In the genomic region with DNA sequence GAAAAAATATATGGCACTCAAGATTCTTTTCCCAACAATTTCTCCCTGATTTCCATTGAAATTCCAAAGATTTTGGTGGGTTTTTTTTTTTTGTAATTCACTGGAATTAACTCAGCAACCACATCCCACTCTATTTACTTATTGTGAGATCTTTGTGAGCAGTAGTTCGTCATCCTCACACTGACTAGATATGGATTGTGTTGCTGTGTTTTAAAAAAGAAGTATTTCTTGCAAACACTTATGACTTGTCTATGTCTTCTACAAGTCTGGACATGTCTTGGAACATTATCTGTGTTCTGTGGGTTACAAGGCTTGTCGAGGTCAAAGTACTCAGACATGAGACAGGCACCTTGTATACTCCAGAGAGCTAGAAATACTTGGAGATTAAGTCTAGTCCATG, we compare ENCODE assay signal across 14 cellular contexts. TPM values are rescaled to one million over a fixed set of nuclear protein-coding genes. Genes with fewer than 3 reads are reported as not detected.
DNase-seq lines count a peak whose midpoint lies in the region; ATAC-seq, FAIRE-seq and TF ChIP-seq lines count a peak whose summit lies in the region.
"Had no signal": no experiment of that assay in that cellular context is flagged by ENCODE, and none has a peak within 500 bp of the region (broad histone marks: within the 10 kb centered on the region; RNA-seq: fewer than 3 reads in every experiment).

No MANE protein-coding gene starts in this region.

- H3K9ac ChIP-seq in HepG2 (ENCODE audit: insufficient read depth, low read depth, low read length) (no peak overlapping the region), Loucy (ENCODE audit: low read depth, low read length, poor library complexity, severe bottlenecking) (peak overlapping the region; percentile 99)

- TF ChIP-seq EP300 in HepG2 (IDR thresholded peaks at IDR 0.05; ENCODE audit: low read depth in 2 of 2, low read length in 2 of 2) (0 out of 4 replicates have a peak, but pooled peaks of 1 of the 2 experiments have one; percentile 13), HepG2 (CRISPR knock-in tag; IDR thresholded peaks at IDR 0.05; ENCODE audit: borderline replicate concordance) (no peak), stomach (IDR thresholded peaks at IDR 0.05) (no peak)

- BruUV-seq in HepG2 (replicated peaks; lab: Mats Ljungman, UMichigan): no TSS peak

- POLR2A ChIA-PET in HepG2 (lab: Yijun Ruan, JAX): no interaction called here

- H3K9me2 ChIP-seq in Loucy (replicated peaks; ENCODE audit: low read depth, low read length): no peaks in the 10 kb centered on the region

- H3K36me3 ChIP-seq in HepG2 (replicated peaks in 1 of 2; ENCODE audit: control insufficient read depth in 1 of 2, insufficient read depth in 2 of 2, low read length in 2 of 2) (no peaks in the 10 kb centered on the region), right lobe of liver (no peaks in the 10 kb centered on the region), Loucy (ENCODE audit: insufficient read depth, low read length) (no peaks in the 10 kb centered on the region), stomach (no peaks in the 10 kb centered on the region)
- H3K36me3 ChIP-seq: spleen, upper lobe of left lung had no signal

- FAIRE-seq in HepG2 (lab: Jason Lieb, UNC): no peak
- FAIRE-seq: HTR-8/SVneo had no signal

- H3K4me3 ChIP-seq in HepG2 (replicated peaks in 1 of 3; ENCODE audit: insufficient read depth in 1 of 3, low read depth in 2 of 3, low read length in 3 of 3) (no peak overlapping the region), right lobe of liver (no peak overlapping the region), Loucy (ENCODE audit: low read length, poor library complexity, severe bottlenecking) (no peak overlapping the region), stomach (no peak overlapping the region)
- H3K4me3 ChIP-seq: spleen, upper lobe of left lung had no signal

- in situ Hi-C loops in HepG2 (cut with HindIII; ENCODE audit: extremely low pct_ligation_motif_present, low pct_unique_long_range_greater_than_20kb): no loop called here

- no peaks in the 10 kb centered on the region for H3K79me2 ChIP-seq in HepG2 (ENCODE audit: insufficient read depth, low read length)
- peaks cover 23% of the 10 kb centered on the region for H3K79me2 ChIP-seq in Loucy (ENCODE audit: insufficient read depth, low read length)

- H2AFZ ChIP-seq in HepG2 (ENCODE audit: low read length): no peak overlapping the region
- no peak overlapping the region for H2AFZ ChIP-seq in Loucy (ENCODE audit: low read length)

- TF ChIP-seq CTCF in HepG2 (CRISPR knock-in tag; IDR thresholded peaks at IDR 0.05): no peak
- no peak for TF ChIP-seq CTCF in right lobe of liver (IDR thresholded peaks at IDR 0.05)
- no peak for TF ChIP-seq CTCF in Loucy (conservative IDR thresholded peaks at IDR 0.05; ENCODE audit: low read length)
- TF ChIP-seq CTCF in stomach (IDR thresholded peaks at IDR 0.05): no peak

- no peak for DNase-seq in HepG2 (ENCODE audit: low spot score)
- DNase-seq in right lobe of liver: no peak
- DNase-seq in erythroblast (lab: John Stamatoyannopoulos, UW): peak; percentile 8 to 57
- no peak for DNase-seq in stomach
- no peak for DNase-seq in DMS 273 (lab: John Stamatoyannopoulos, UW; ENCODE audit: unreplicated experiment)
- no peak for DNase-seq in AG08395 (ENCODE audit: low spot score)
- no peak for DNase-seq in NCI-H1694 (lab: John Stamatoyannopoulos, UW)
- DNase-seq: activated CD4-positive, alpha-beta T cell treated with anti-CD3 and anti-CD28 coated beads, Interleukin-2, amount 50 U/mL, for 1 hour; NCI-H1930; nephron progenitor cell; spleen; upper lobe of left lung had no signal

- intact Hi-C loops in HepG2 (cut with micrococcal nuclease; ENCODE audit: unreplicated experiment): loop anchor here (10.0 kb wide), 1 partner anchor 375 kb away; no protein-coding TSS in a partner anchor
- intact Hi-C loops in right lobe of liver (cut with DNase I): no loop called here
- intact Hi-C loops in stomach (cut with DNase I; ENCODE audit: low total_unique reads): no loop called here

- H3K27me3 ChIP-seq in HepG2 (ENCODE audit: control insufficient read depth in 1 of 2, insufficient read depth in 2 of 2, low read length in 2 of 2): no peaks in the 10 kb centered on the region
- H3K27me3 ChIP-seq in right lobe of liver: no peaks in the 10 kb centered on the region
- no peaks in the 10 kb centered on the region for H3K27me3 ChIP-seq in Loucy (ENCODE audit: insufficient read depth, low read length, poor library complexity, severe bottlenecking)
- H3K27me3 ChIP-seq in stomach: no peaks in the 10 kb centered on the region
- H3K27me3 ChIP-seq: spleen, upper lobe of left lung had no signal

- no peaks in the 10 kb centered on the region for H3F3A ChIP-seq in Loucy (ENCODE audit: low read depth)

- H3K4me1 ChIP-seq in HepG2 (ENCODE audit: insufficient read depth, low read length) (peaks cover 67% of the 10 kb centered on the region), right lobe of liver (no peaks in the 10 kb centered on the region), Loucy (ENCODE audit: insufficient read depth, low read length, poor library complexity, severe bottlenecking) (peaks cover 94% of the 10 kb centered on the region), stomach (peaks cover 0 to 13% (median 0%) of the 10 kb centered on the region in 4 donors)
- H3K4me1 ChIP-seq: upper lobe of left lung had no signal

- no peaks in the 10 kb centered on the region for H4K20me1 ChIP-seq in HepG2 (ENCODE audit: insufficient read depth, low read length)
- H4K20me1 ChIP-seq in Loucy (ENCODE audit: insufficient read depth, low read length, poor library complexity, severe bottlenecking): no peaks in the 10 kb centered on the region

- ATAC-seq in HepG2 (no peak), right lobe of liver (no peak)

- H3K4me2 ChIP-seq in HepG2 (ENCODE audit: low read depth, low read length) (no peak overlapping the region), Loucy (ENCODE audit: low read depth, low read length, poor library complexity, severe bottlenecking) (peak overlapping the region; percentile 5)

- TF ChIP-seq POLR2A in HepG2 (IDR thresholded peaks at IDR 0.05; ENCODE audit: insufficient read depth in 1 of 2, low read depth in 2 of 2, low read length in 2 of 2): no peak
- TF ChIP-seq POLR2A in right lobe of liver (IDR thresholded peaks at IDR 0.05): no peak
- TF ChIP-seq POLR2A in erythroblast (IDR thresholded peaks at IDR 0.05; ENCODE audit: low read length): no peak
- no peak for TF ChIP-seq POLR2A in stomach (IDR thresholded peaks at IDR 0.05)

- no peak for TF ChIP-seq RAD21 in HepG2 (CRISPR knock-in tag; IDR thresholded peaks at IDR 0.05)

- no peaks in the 10 kb centered on the region for H3K9me3 ChIP-seq in HepG2 (ENCODE audit: low read length)
- H3K9me3 ChIP-seq in right lobe of liver: no peaks in the 10 kb centered on the region
- no peaks in the 10 kb centered on the region for H3K9me3 ChIP-seq in Loucy (ENCODE audit: insufficient read depth, low read depth, low read length)
- no peaks in the 10 kb centered on the region for H3K9me3 ChIP-seq in stomach
- H3K9me3 ChIP-seq: spleen, upper lobe of left lung had no signal

- 48% methylated on average over 2 of the region's 2 CpGs for WGBS in HepG2 (ENCODE audit: low lambda C conversion rate)
- WGBS in right lobe of liver (ENCODE audit: insufficient coverage, low coverage, low lambda C conversion rate, missing lambda C conversion rate): 54% methylated on average over 2 of the region's 2 CpGs
- 61 to 73% (median 66%) methylated on average over 2 of the region's 2 CpGs for WGBS in stomach, 5 donors

- CTCF ChIA-PET in HepG2 (lab: Yijun Ruan, JAX; ENCODE audit: low intra/inter-chr PET ratio, low total read pairs): no interaction called here

- H3K27ac ChIP-seq in HepG2 (ENCODE audit: extremely low read length, insufficient read depth, low read length) (no peak overlapping the region), right lobe of liver (no peak overlapping the region), stomach (no peak overlapping the region)
- H3K27ac ChIP-seq: spleen, upper lobe of left lung had no signal

TF ChIP-seq in HepG2, 621 proteins besides CTCF, POLR2A, EP300 and RAD21 (continues in another document):
- TF ChIP-seq TP53 (CRISPR knock-in tag; conservative IDR thresholded peaks at IDR 0.05): peak; percentile 98

RNA-seq across cellular contexts. Expression of gene TENT5A, which starts 7.3 kb away (rescaled TPM):
- total RNA-seq in HepG2 (2016; rRNA removed; fragmentation: Illumina TruSeq; extraction: Trizol): 13.8 and 15.4 TPM in 2 replicates
- total RNA-seq in HepG2 (2016; cell fraction: cytosol; rRNA removed; fragmentation: Illumina TruSeq; extraction: Trizol; ENCODE audit: low read depth): 1.3 TPM in 2 replicates
- 13.2 and 14.6 TPM in 2 replicates for total RNA-seq in HepG2 (2016; cell fraction: insoluble cytoplasmic fraction; rRNA removed; fragmentation: Illumina TruSeq; extraction: Trizol)
- 5.1 and 5.9 TPM in 2 replicates for total RNA-seq in HepG2 (2016; cell fraction: membrane; rRNA removed; fragmentation: Illumina TruSeq; extraction: Trizol)
- 22.7 and 22.9 TPM in 2 replicates for total RNA-seq in HepG2 (2016; cell fraction: nucleus; rRNA removed; fragmentation: Illumina TruSeq; extraction: Trizol)
- polyA plus RNA-seq in HepG2 (2011; rRNA removed): 4.9 and 8.0 TPM in 2 replicates
- 2.8 and 3.0 TPM in 2 replicates for polyA plus RNA-seq in HepG2 (2011; cell fraction: cytosol; rRNA removed)
- 14.0 and 14.5 TPM in 2 replicates for polyA plus RNA-seq in HepG2 (2011; cell fraction: nucleus; rRNA removed)
- 4.4 and 5.7 TPM in 2 replicates for polyA plus RNA-seq in HepG2 (2012)
- 0.22 and 0.33 TPM in 2 replicates for polyA plus RNA-seq in HepG2 (2016; cell fraction: cytosol; fragmentation: Illumina TruSeq; extraction: Trizol; ENCODE audit: low read depth)
- polyA plus RNA-seq in HepG2 (2016; cell fraction: insoluble cytoplasmic fraction; fragmentation: Illumina TruSeq; extraction: Trizol; ENCODE audit: low read depth): 7.7 and 8.0 TPM in 2 replicates
- polyA plus RNA-seq in HepG2 (2016; cell fraction: membrane; fragmentation: Illumina TruSeq; extraction: Trizol; ENCODE audit: low read depth): 1.5 and 1.6 TPM in 2 replicates
- 32.2 and 34.0 TPM in 2 replicates for polyA plus RNA-seq in HepG2 (2016; cell fraction: nucleus; fragmentation: Illumina TruSeq; extraction: Trizol; ENCODE audit: insufficient read depth, low read depth)
- 6.6 and 25.8 TPM in 2 replicates for polyA minus RNA-seq in HepG2 (2011; rRNA and poly(A)+ RNA removed; ENCODE audit: low replicate concordance)
- polyA minus RNA-seq in HepG2 (2011; cell fraction: cytosol; rRNA and poly(A)+ RNA removed): 6.4 and 7.7 TPM in 2 replicates
- polyA minus RNA-seq in HepG2 (2011; cell fraction: nucleus; rRNA and poly(A)+ RNA removed): 15.9 and 16.6 TPM in 2 replicates
- total RNA-seq in right lobe of liver: 10 to 100 TPM in 2 of 6 experiments, 1 to 10 TPM in 4; 7.7 to 16.9 (median 9.1) TPM
- 10 to 100 TPM in 4 of 5 donors, 1 to 10 TPM in 1; 8.4 to 54.0 (median 19.9) TPM for total RNA-seq in stomach
- 10 to 100 TPM in 1 of 3 donors, 1 to 10 TPM in 2; 3.7 to 19.4 (median 4.4) TPM for polyA plus RNA-seq in stomach

Comparison
In these comparisons a context has a peak if more than half of its experiments do, and no peak if none do; other contexts are left out.
1. DNase-seq: peak in erythroblast (2 of 2); none in HepG2 (single experiment), right lobe of liver (0 of 3), stomach (single experiment), DMS 273 (single experiment), AG08395 (single experiment) and NCI-H1694 (single experiment).